13 cellular contexts compared by ENCODE assay signal in the genomic region with DNA sequence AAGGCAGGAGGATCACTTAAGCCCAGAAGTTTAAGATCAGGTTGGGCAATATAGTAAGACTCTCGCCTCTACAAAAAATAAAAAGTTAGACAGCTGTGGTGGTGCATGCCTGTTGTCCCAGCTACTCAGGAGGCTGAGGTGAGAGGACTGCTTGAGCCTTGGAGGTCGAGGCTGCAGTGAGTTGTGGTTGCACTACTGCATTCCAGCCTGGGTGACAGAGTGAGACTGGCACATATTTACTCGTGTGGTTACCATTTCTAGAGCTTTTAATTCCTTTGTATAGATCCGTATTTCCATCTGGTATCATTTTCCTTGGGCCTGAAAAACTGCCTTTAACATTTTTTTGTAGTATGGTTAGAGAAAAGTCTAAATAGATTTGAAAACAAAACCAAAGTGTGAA.
"Had no signal": no experiment of that assay in that cellular context is flagged by ENCODE, and none has a peak within 500 bp of the region (broad histone marks: within the 10 kb centered on the region; RNA-seq: fewer than 3 reads in every experiment).

No MANE protein-coding gene starts in this region.

- H3K4me3 ChIP-seq: heart left ventricle, psoas muscle, upper lobe of right lung had no signal

- H3K27me3 ChIP-seq: heart left ventricle, upper lobe of right lung had no signal

- ATAC-seq: heart left ventricle; left ventricle myocardium superior; psoas muscle; sciatic nerve; stimulated activated naive CD8-positive, alpha-beta T cell treated with anti-CD3 and anti-CD28 coated beads, Interleukin-15, Interleukin-2, amounts not matched to agents 100 U/mL and 50 U/mL, for 24 hours; upper lobe of right lung had no signal

- H3K9me3 ChIP-seq: psoas muscle, upper lobe of right lung had no signal

- H3K27ac ChIP-seq: heart left ventricle, psoas muscle, upper lobe of right lung had no signal

- DNase-seq: activated CD8-positive, alpha-beta memory T cell treated with anti-CD3 and anti-CD28 coated beads for 24 hours; aorta; heart left ventricle; left ventricle myocardium superior; mesendoderm; psoas muscle; SHP77; stimulated activated CD4-positive, alpha-beta T cell treated with anti-CD3 and anti-CD28 coated beads, Interleukin-4, amount 100 ng/mL, for 1 hour; stimulated activated CD8-positive, alpha-beta memory T cell treated with anti-CD3 and anti-CD28 coated beads, Interleukin-4, amount 100 ng/mL, for 48 hours; stimulated activated naive CD8-positive, alpha-beta T cell treated with anti-CD3 and anti-CD28 coated beads, Interleukin-15, Interleukin-2, amounts not matched to agents 100 U/mL and 50 U/mL, for 24 hours; T-helper 2 cell; upper lobe of right lung had no signal
